In the genomic region with DNA sequence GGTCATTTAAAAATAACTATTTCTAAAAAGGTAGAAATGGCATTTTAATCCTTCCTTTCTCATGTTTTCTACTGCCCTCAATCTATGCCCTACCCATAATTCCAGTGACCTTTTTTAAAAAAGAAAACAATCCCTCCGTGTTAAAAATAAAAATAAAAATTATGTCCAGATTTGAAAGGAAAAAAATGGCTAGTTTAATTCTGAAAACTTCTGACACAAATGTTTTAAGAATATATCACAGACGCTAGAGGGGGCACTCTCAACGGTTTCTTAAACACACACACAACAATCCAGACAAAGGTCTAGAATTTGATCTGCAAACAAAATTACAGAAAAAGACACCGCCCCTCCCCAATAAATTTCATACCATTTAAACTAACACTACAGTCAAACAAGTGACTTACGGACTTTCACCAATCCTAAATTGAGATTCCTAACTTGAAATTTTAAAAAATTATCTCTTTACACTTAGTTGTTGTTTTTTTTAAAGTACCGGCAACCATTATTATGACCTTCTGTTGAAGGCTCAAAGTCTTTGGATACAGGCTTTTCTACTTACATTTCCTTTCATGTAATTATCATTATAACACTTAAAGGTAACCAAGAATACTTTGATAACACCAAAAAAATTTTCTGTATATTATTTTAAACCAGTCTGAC, we compare ENCODE assay signal across 8 cellular contexts. TPM values are rescaled to one million over a fixed set of nuclear protein-coding genes. Genes with fewer than 3 reads are reported as not detected.
DNase-seq lines count a peak whose midpoint lies in the region; ATAC-seq and TF ChIP-seq lines count a peak whose summit lies in the region.

No MANE protein-coding gene starts in this region.

- TF ChIP-seq CTCF in GM12865 (IDR thresholded peaks at IDR 0.05; ENCODE audit: insufficient read depth, low read depth, low read length, missing control alignments) (peak; percentile 48), mesothelial cell of epicardium (IDR thresholded peaks at IDR 0.05; ENCODE audit: unreplicated experiment) (peak; percentile 64)

- ATAC-seq in GM18505 (IDR thresholded peaks at IDR 0.05; ENCODE audit: unreplicated experiment), result no peak

- DNase-seq in AG20443 (ENCODE audit: low spot score) (peak; percentile 35), GM12865 (ENCODE audit: low read depth) (peak; percentile 59), NCI-H82 treated with DMSO at 0.1 percent for 48 hours (lab: John Stamatoyannopoulos, UW; ENCODE audit: unreplicated experiment) (peak; percentile 27), cerebellar cortex (ENCODE audit: low spot score) (peak; percentile 58), mesothelial cell of epicardium (ENCODE audit: low spot score in 2 of 2, unreplicated experiment in 2 of 2) (no peak), middle frontal gyrus (ENCODE audit: extremely low spot score, low spot score) (no peak)
- DNase-seq in stimulated activated naive CD4-positive, alpha-beta T cell treated with Interleukin-2 at 50 U/mL for 16 hours (lab: John Stamatoyannopoulos, UW), result no peak

- H3K4me3 ChIP-seq in GM12865 (ENCODE audit: low read depth, low read length), result no peak overlapping the region

- H3K36me3 Mint-ChIP-seq in mesothelial cell of epicardium, result peaks cover 5% of the 10 kb centered on the region

- no peak for TF ChIP-seq POLR2A in GM18505 (IDR thresholded peaks at IDR 0.05; ENCODE audit: borderline replicate concordance, extremely low read depth, insufficient read depth, insufficient read length)

- peaks cover 33% of the 10 kb centered on the region for H3K4me1 Mint-ChIP-seq in mesothelial cell of epicardium

- no peak overlapping the region for H3K4me3 Mint-ChIP-seq in mesothelial cell of epicardium

- H3K9me3 Mint-ChIP-seq in mesothelial cell of epicardium, result peaks cover 3% of the 10 kb centered on the region

- no peaks in the 10 kb centered on the region for H3K27me3 Mint-ChIP-seq in mesothelial cell of epicardium (ENCODE audit: low read depth)

- H3K27ac Mint-ChIP-seq in mesothelial cell of epicardium, result peak overlapping the region; percentile 71

RNA-seq across cellular contexts. Expression of a gene that starts 38.2 kb away (rescaled TPM):
- 74.8 to 85.2 TPM (median 77.7 TPM) in 3 replicates for total RNA-seq in mesothelial cell of epicardium

Comparison
In these comparisons a context has a peak if more than half of its experiments do, and no peak if none do; other contexts are left out.
1. DNase-seq: peak in AG20443 (single experiment), GM12865 (single experiment), NCI-H82 treated with DMSO at 0.1 percent for 48 hours (single experiment) and cerebellar cortex (single experiment); none in mesothelial cell of epicardium (0 of 2), stimulated activated naive CD4-positive, alpha-beta T cell treated with Interleukin-2 at 50 U/mL for 16 hours (single experiment) and middle frontal gyrus (single experiment).